ENCODE assay signal across 12 cellular contexts in genomic region chr9:105204416-105204815, GRCh38. TPM values are rescaled to one million over a fixed set of nuclear protein-coding genes. Genes with fewer than 3 reads are reported as not detected.
A peak's percentile ranks its signal among the peaks of the same experiment; 100 is the strongest.
DNase-seq lines count a peak whose midpoint lies in the region; ATAC-seq, FAIRE-seq and TF ChIP-seq lines count a peak whose summit lies in the region.
"Had no signal": no experiment of that assay in that cellular context is flagged by ENCODE, and none has a peak within 500 bp of the region (broad histone marks: within the 10 kb centered on the region; RNA-seq: fewer than 3 reads in every experiment).

No MANE protein-coding gene starts in this region.

- intact Hi-C loops in posterior vena cava (cut with DNase I), result no loop called here

- FAIRE-seq in H54 (lab: Jason Lieb, UNC), result peak; percentile 41
- FAIRE-seq: A549 had no signal

- no peak overlapping the region for H3K4me3 ChIP-seq in cardiac fibroblast (replicated peaks in 1 of 2; ENCODE audit: low read depth in 2 of 2, low read length in 2 of 2)
- H3K4me3 ChIP-seq in fibroblast of mammary gland (ENCODE audit: control insufficient read depth, low read depth, low read length), result no peak overlapping the region
- H3K4me3 ChIP-seq: A549, BLaER1 had no signal

- TF ChIP-seq POLR2A in H54 (IDR thresholded peaks at IDR 0.05; ENCODE audit: low read depth, low read length), result no peak

- TF ChIP-seq CTCF in cardiac fibroblast (IDR thresholded peaks at IDR 0.05; ENCODE audit: low read depth, low read length) (no peak), fibroblast of mammary gland (conservative IDR thresholded peaks at IDR 0.05; ENCODE audit: control insufficient read depth, insufficient read depth, low read depth, low read length) (no peak)

- no peak for ATAC-seq in HG03139 (IDR thresholded peaks at IDR 0.05; ENCODE audit: unreplicated experiment)
- ATAC-seq: A549 had no signal

- DNase-seq in H54 (ENCODE audit: insufficient read length, low spot score) (no peak), cardiac fibroblast (ENCODE audit: low read depth in 2 of 2) (peak; percentile 30 to 54), fibroblast of mammary gland (ENCODE audit: low read depth) (peak; percentile 63), posterior vena cava (ENCODE audit: low spot score) (no peak), OCI-M2 (lab: John Stamatoyannopoulos, UW; ENCODE audit: unreplicated experiment) (no peak), AML-193 (lab: John Stamatoyannopoulos, UW) (no peak)
- DNase-seq: Caco-2; CD8-positive, alpha-beta memory T cell; H9 had no signal

RNA-seq across cellular contexts. Expression of gene SLC44A1, which starts 40.0 kb away (rescaled TPM):
- total RNA-seq in posterior vena cava, result 10 to 100 TPM; 34.1 to 41.6 TPM

Comparison
In these comparisons a context has a peak if more than half of its experiments do, and no peak if none do; other contexts are left out.
1. DNase-seq: peak in cardiac fibroblast (2 of 2) and fibroblast of mammary gland (single experiment); none in H54 (single experiment), posterior vena cava (single experiment), OCI-M2 (single experiment) and AML-193 (0 of 2).